26 cellular contexts compared by ENCODE assay signal in the genomic region with DNA sequence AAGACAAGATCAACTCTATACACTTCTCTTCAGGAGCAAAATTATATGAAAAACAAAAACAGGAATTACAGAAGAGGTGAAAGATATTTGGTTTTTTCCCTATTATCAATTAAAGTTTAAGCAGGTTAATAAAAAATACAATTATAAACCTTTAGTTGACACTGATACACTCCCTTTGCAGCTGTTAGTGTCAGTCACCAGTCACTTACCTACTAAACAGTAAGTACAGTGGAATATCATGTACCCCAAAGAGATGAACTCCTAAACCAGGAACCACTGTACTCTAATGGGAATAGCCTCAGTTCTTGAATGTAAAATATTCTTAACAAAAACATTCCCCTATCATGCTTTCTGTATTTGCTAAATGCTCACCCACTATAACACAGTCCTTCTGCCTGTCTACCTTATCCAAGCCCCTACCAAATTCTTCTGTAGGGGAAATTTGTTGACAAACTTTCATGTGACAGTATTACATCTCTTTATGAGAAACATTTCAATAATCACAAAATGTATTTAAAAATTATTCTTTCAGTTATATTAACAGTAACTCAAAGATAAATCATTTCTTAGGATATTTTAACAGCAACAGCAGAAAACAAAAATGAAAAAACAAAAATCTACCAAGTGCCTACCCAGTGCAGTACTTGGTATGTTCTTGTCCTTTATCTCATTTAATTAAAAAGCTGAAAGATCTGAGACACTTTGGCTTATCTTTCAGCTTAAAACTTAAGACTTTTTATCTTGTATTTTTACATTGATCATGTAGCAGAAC.
"Had no signal": no experiment of that assay in that cellular context is flagged by ENCODE, and none has a peak within 500 bp of the region (broad histone marks: within the 10 kb centered on the region; RNA-seq: fewer than 3 reads in every experiment).

No MANE protein-coding gene starts in this region.

- H3K4me3 Mint-ChIP-seq: activated B cell treated with CpG ODN at 0.5 μM for 24 hours; activated CD8-positive, alpha-beta memory T cell treated with anti-CD3 and anti-CD28 coated beads, Interleukin-2, amount 10 ng/mL, durations not matched to agents 7 days and 5 days; activated CD8-positive, alpha-beta T cell treated with anti-CD3 and anti-CD28 coated beads for 36 hours; effector memory CD8-positive, alpha-beta T cell; nephron; stimulated activated naive CD8-positive, alpha-beta T cell treated with anti-CD3 and anti-CD28 coated beads, Interleukin-15, Interleukin-2, amounts not matched to agents 100 ng/mL and 50 ng/mL, for 24 hours had no signal

- H3K9ac ChIP-seq: parathyroid adenoma had no signal

- ATAC-seq: activated CD8-positive, alpha-beta memory T cell treated with anti-CD3 and anti-CD28 coated beads, Interleukin-2, amount 10 ng/mL, durations not matched to agents 7 days and 5 days; activated CD8-positive, alpha-beta T cell treated with anti-CD3 and anti-CD28 coated beads for 36 hours; effector memory CD8-positive, alpha-beta T cell; left lung; right cardiac atrium; SK-N-SH treated with all-trans-retinoic acid at 6 μM for 48 hours had no signal

- H3K27ac Mint-ChIP-seq: activated B cell treated with CpG ODN at 0.5 μM for 24 hours; activated CD8-positive, alpha-beta memory T cell treated with anti-CD3 and anti-CD28 coated beads, Interleukin-2, amount 10 ng/mL, durations not matched to agents 7 days and 5 days; activated CD8-positive, alpha-beta T cell treated with anti-CD3 and anti-CD28 coated beads for 36 hours; effector memory CD8-positive, alpha-beta T cell; stimulated activated naive CD8-positive, alpha-beta T cell treated with anti-CD3 and anti-CD28 coated beads, Interleukin-15, Interleukin-2, amounts not matched to agents 100 ng/mL and 50 ng/mL, for 24 hours had no signal

- H3K4me1 ChIP-seq: ascending aorta, left lung had no signal

- H3K79me2 ChIP-seq: parathyroid adenoma had no signal

- H3K27me3 ChIP-seq: ascending aorta, brain microvascular endothelial cell, dorsolateral prefrontal cortex, esophagus muscularis mucosa, left lung, thyroid gland had no signal

- H3K4me3 ChIP-seq: ascending aorta, dorsolateral prefrontal cortex, esophagus muscularis mucosa, left lung, lung, thyroid gland had no signal

- H3K9me3 ChIP-seq: ascending aorta, esophagus muscularis mucosa, left lung, thyroid gland had no signal

- H3K9me3 Mint-ChIP-seq: activated B cell treated with CpG ODN at 0.5 μM for 24 hours; activated CD4-positive, alpha-beta T cell treated with anti-CD3 and anti-CD28 coated beads, Interleukin-2, amount 10 ng/mL, durations not matched to agents 7 days and 5 days; activated CD8-positive, alpha-beta T cell treated with anti-CD3 and anti-CD28 coated beads for 36 hours; effector memory CD8-positive, alpha-beta T cell; nephron; stimulated activated naive CD8-positive, alpha-beta T cell treated with anti-CD3 and anti-CD28 coated beads, Interleukin-15, Interleukin-2, amounts not matched to agents 100 ng/mL and 50 ng/mL, for 24 hours had no signal

- H3K36me3 ChIP-seq: brain microvascular endothelial cell, left lung, thyroid gland had no signal

- DNase-seq: activated B cell treated with CpG ODN at 0.5 μM for 24 hours; activated CD4-positive, alpha-beta T cell treated with anti-CD3 and anti-CD28 coated beads, Interleukin-2, amount 10 ng/mL, durations not matched to agents 7 days and 5 days; activated CD8-positive, alpha-beta memory T cell treated with anti-CD3 and anti-CD28 coated beads, Interleukin-2, amount 10 ng/mL, durations not matched to agents 7 days and 5 days; activated CD8-positive, alpha-beta T cell treated with anti-CD3 and anti-CD28 coated beads for 36 hours; activated gamma-delta T cell treated with Interleukin-2 at 50 U/mL for 16 hours; brain microvascular endothelial cell; caudate nucleus; dorsolateral prefrontal cortex; effector memory CD8-positive, alpha-beta T cell; glutamatergic neuron; hippocampal formation; kidney glomerular epithelial cell; left lung; nucleus accumbens; right cardiac atrium; stimulated activated CD4-positive, alpha-beta T cell treated with anti-CD3 and anti-CD28 coated beads, Interleukin-1b, Interleukin-23, amount 100 ng/mL, for 48 hours; substantia nigra; T1000; thyroid gland had no signal

- H3K27ac ChIP-seq: ascending aorta, brain microvascular endothelial cell, dorsolateral prefrontal cortex, esophagus muscularis mucosa, left lung, parathyroid adenoma, thyroid gland had no signal

- H3K4me1 Mint-ChIP-seq: activated B cell treated with CpG ODN at 0.5 μM for 24 hours had no signal

- H2AFZ ChIP-seq: parathyroid adenoma had no signal

- H3K27me3 Mint-ChIP-seq: activated CD4-positive, alpha-beta T cell treated with anti-CD3 and anti-CD28 coated beads, Interleukin-2, amount 10 ng/mL, durations not matched to agents 7 days and 5 days; activated CD8-positive, alpha-beta memory T cell treated with anti-CD3 and anti-CD28 coated beads, Interleukin-2, amount 10 ng/mL, durations not matched to agents 7 days and 5 days; activated CD8-positive, alpha-beta T cell treated with anti-CD3 and anti-CD28 coated beads for 36 hours; effector memory CD8-positive, alpha-beta T cell; stimulated activated naive CD8-positive, alpha-beta T cell treated with anti-CD3 and anti-CD28 coated beads, Interleukin-15, Interleukin-2, amounts not matched to agents 100 ng/mL and 50 ng/mL, for 24 hours had no signal
